28 cellular contexts compared by ENCODE assay signal in genomic region chr15:39451121-39451698, GRCh38.
"Had no signal": no experiment of that assay in that cellular context is flagged by ENCODE, and none has a peak within 500 bp of the region (broad histone marks: within the 10 kb centered on the region; RNA-seq: fewer than 3 reads in every experiment).

No MANE protein-coding gene starts in this region.

- H3K9me3 ChIP-seq: esophagus squamous epithelium, gastrocnemius medialis, right atrium auricular region, testis had no signal

- H3K9me3 Mint-ChIP-seq: activated CD4-positive, alpha-beta memory T cell treated with anti-CD3 and anti-CD28 coated beads for 36 hours; activated CD4-positive, alpha-beta T cell treated with anti-CD3 and anti-CD28 coated beads, Interleukin-2, amount 10 ng/mL, durations not matched to agents 24 days and 14 days; activated T-cell treated with anti-CD3 and anti-CD28 coated beads, Interleukin-2, amount 50 U/mL, for 24 hours; mesothelial cell of epicardium; neural crest cell had no signal

- H3K4me3 ChIP-seq: esophagus squamous epithelium, gastrocnemius medialis, right atrium auricular region, testis had no signal

- H3K4me1 ChIP-seq: gastrocnemius medialis, parathyroid adenoma had no signal

- DNase-seq: activated CD4-positive, alpha-beta memory T cell treated with anti-CD3 and anti-CD28 coated beads for 36 hours; activated CD4-positive, alpha-beta T cell treated with anti-CD3 and anti-CD28 coated beads, Interleukin-2, amount 10 ng/mL, durations not matched to agents 24 days and 14 days; activated CD4-positive, CD25-positive, alpha-beta regulatory T cell treated with anti-CD3 and anti-CD28 coated beads, Interleukin-2, amount 50 U/mL, for 72 hours; activated CD8-positive, alpha-beta memory T cell treated with anti-CD3 and anti-CD28 coated beads, Interleukin-2, amount 50 U/mL, for 48 hours; activated gamma-delta T cell treated with Interleukin-2 at 50 U/mL for 16 hours; activated naive CD4-positive, alpha-beta T cell treated with anti-CD3 and anti-CD28 coated beads, Interleukin-2, amount 50 U/mL, for 16 hours; activated T-cell treated with anti-CD3 and anti-CD28 coated beads, Interleukin-2, amount 50 U/mL, for 24 hours; amygdala; caudate nucleus; effector CD4-positive, alpha-beta T cell; esophagus squamous epithelium; gastrocnemius medialis; glutamatergic neuron; islet precursor cell; mammary epithelial cell; naive thymus-derived CD4-positive, alpha-beta T cell; nucleus accumbens; stimulated activated CD4-positive, alpha-beta T cell treated with anti-CD3 and anti-CD28 coated beads, Interleukin-2, amount 100 ng/mL, for 48 hours; stimulated activated naive CD8-positive, alpha-beta T cell treated with anti-CD3 and anti-CD28 coated beads, Interleukin-15, Interleukin-2, amounts not matched to agents 100 U/mL and 50 U/mL, for 24 hours; T-helper 17 cell; T1000; testis; trophoblast cell had no signal

- H3K27ac ChIP-seq: epithelial cell of prostate, esophagus squamous epithelium, gastrocnemius medialis, parathyroid adenoma, testis had no signal

- H3K4me1 Mint-ChIP-seq: activated CD4-positive, alpha-beta T cell treated with anti-CD3 and anti-CD28 coated beads, Interleukin-2, amount 10 ng/mL, durations not matched to agents 24 days and 14 days; naive thymus-derived CD4-positive, alpha-beta T cell; T-helper 17 cell had no signal

- ATAC-seq: gastrocnemius medialis; naive thymus-derived CD4-positive, alpha-beta T cell; stimulated activated naive CD8-positive, alpha-beta T cell treated with anti-CD3 and anti-CD28 coated beads, Interleukin-15, Interleukin-2, amounts not matched to agents 100 U/mL and 50 U/mL, for 24 hours; T-helper 17 cell had no signal

- H3K27me3 ChIP-seq: esophagus squamous epithelium, gastrocnemius medialis, right atrium auricular region, testis had no signal

- H3K36me3 ChIP-seq: esophagus squamous epithelium, gastrocnemius medialis, right atrium auricular region had no signal

- H3K36me3 Mint-ChIP-seq: activated CD4-positive, alpha-beta memory T cell treated with anti-CD3 and anti-CD28 coated beads for 36 hours; mesothelial cell of epicardium; naive thymus-derived CD4-positive, alpha-beta T cell had no signal

- H3K4me3 Mint-ChIP-seq: activated CD4-positive, alpha-beta memory T cell treated with anti-CD3 and anti-CD28 coated beads for 36 hours; activated CD4-positive, alpha-beta T cell treated with anti-CD3 and anti-CD28 coated beads, Interleukin-2, amount 10 ng/mL, durations not matched to agents 24 days and 14 days; activated T-cell treated with anti-CD3 and anti-CD28 coated beads, Interleukin-2, amount 50 U/mL, for 24 hours; mesothelial cell of epicardium; naive thymus-derived CD4-positive, alpha-beta T cell; neural crest cell; T-helper 17 cell had no signal

- H3K27ac Mint-ChIP-seq: activated CD4-positive, alpha-beta memory T cell treated with anti-CD3 and anti-CD28 coated beads for 36 hours; activated CD4-positive, alpha-beta T cell treated with anti-CD3 and anti-CD28 coated beads, Interleukin-2, amount 10 ng/mL, durations not matched to agents 24 days and 14 days; activated T-cell treated with anti-CD3 and anti-CD28 coated beads, Interleukin-2, amount 50 U/mL, for 24 hours; mesothelial cell of epicardium; naive thymus-derived CD4-positive, alpha-beta T cell; T-helper 17 cell had no signal
